Comparison of ENCODE assay signal across 24 cellular contexts in the genomic region with DNA sequence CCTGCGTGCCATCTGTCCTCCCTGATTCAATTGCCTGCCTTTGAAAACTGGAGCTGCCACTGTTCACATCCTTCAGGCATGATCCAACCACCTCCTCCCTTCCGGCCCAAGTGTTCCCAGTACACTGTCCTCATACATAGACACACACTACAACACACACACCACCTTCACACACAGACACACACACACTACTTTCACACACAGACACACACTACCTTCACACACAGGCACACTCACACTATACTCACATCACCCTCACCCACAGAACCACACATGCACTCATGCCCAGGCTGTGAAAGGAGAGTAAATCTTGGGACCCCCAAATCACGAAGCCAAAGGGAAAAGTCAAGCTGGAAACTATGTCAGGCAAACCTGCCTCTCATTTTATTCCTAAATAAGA.
"Had no signal": no experiment of that assay in that cellular context is flagged by ENCODE, and none has a peak within 500 bp of the region (broad histone marks: within the 10 kb centered on the region; RNA-seq: fewer than 3 reads in every experiment).

No MANE protein-coding gene starts in this region.

- H3K27ac ChIP-seq: SK-N-MC, VCaP had no signal

- DNase-seq: activated CD4-positive, alpha-beta memory T cell treated with anti-CD3 and anti-CD28 coated beads, Interleukin-2, amount 10 ng/mL, durations not matched to agents 7 days and 5 days; activated CD4-positive, alpha-beta T cell treated with anti-CD3 and anti-CD28 coated beads, Interleukin-2, amount 10 ng/mL, durations not matched to agents 7 days and 5 days; activated CD4-positive, CD25-positive, alpha-beta regulatory T cell; activated gamma-delta T cell; activated naive CD4-positive, alpha-beta T cell treated with anti-CD3 and anti-CD28 coated beads for 36 hours; activated T-cell treated with anti-CD3 and anti-CD28 coated beads for 4 hours; activated T-cell treated with anti-CD3 and anti-CD28 coated beads, Interleukin-2, amount 50 U/mL, for 48 hours; amygdala; NCI-H1048; NCI-H146; NCI-H2029; NCI-H2107; NCI-H526; NCI-H82; RPMI8226; T-cell; T-helper 2 cell; T1000 had no signal

- FAIRE-seq: astrocyte, TTC549 had no signal

- ATAC-seq: activated T-helper 17 cell treated with anti-CD3 and anti-CD28 coated beads, Interleukin-2, amount 50 U/mL, for 72 hours; Right ventricle myocardium inferior; T-cell had no signal

- H3K4me3 ChIP-seq: SK-N-MC had no signal
